In genomic region chr2:72118951-72119350, GRCh38 we compare ENCODE assay signal across 20 cellular contexts. TPM values are rescaled to one million over a fixed set of nuclear protein-coding genes. Genes with fewer than 3 reads are reported as not detected.
DNase-seq lines count a peak whose midpoint lies in the region; TF ChIP-seq lines count a peak whose summit lies in the region.
"Had no signal": no experiment of that assay in that cellular context is flagged by ENCODE, and none has a peak within 500 bp of the region (broad histone marks: within the 10 kb centered on the region; RNA-seq: fewer than 3 reads in every experiment).

No MANE protein-coding gene starts in this region.

- no peaks in the 10 kb centered on the region for H3K9me3 ChIP-seq in trophoblast cell (ENCODE audit: insufficient read depth, low read depth, low read length)
- H3K9me3 ChIP-seq in vagina: no peaks in the 10 kb centered on the region
- H3K9me3 ChIP-seq: BE2C had no signal

- H4K8ac ChIP-seq in trophoblast cell (ENCODE audit: low read depth, low read length): no peak overlapping the region

- H3K27ac ChIP-seq in trophoblast cell (ENCODE audit: low read depth, low read length) (no peak overlapping the region), vagina (no peak overlapping the region), dorsolateral prefrontal cortex (no peak overlapping the region)

- H2AFZ ChIP-seq in trophoblast cell (ENCODE audit: insufficient read depth, low read length, poor library complexity): no peak overlapping the region

- H3K4me1 ChIP-seq in trophoblast cell (ENCODE audit: control insufficient read depth in 1 of 2, insufficient read depth in 2 of 2, low read length in 2 of 2): peaks cover 20 to 22% of the 10 kb centered on the region in 2 experiments
- peaks cover 16% of the 10 kb centered on the region for H3K4me1 ChIP-seq in vagina
- H3K4me1 ChIP-seq: BE2C had no signal

- no peak overlapping the region for H3K14ac ChIP-seq in trophoblast cell (ENCODE audit: low read length)

- no peak overlapping the region for H3K23ac ChIP-seq in trophoblast cell (ENCODE audit: low read length)

- H3K79me1 ChIP-seq in trophoblast cell (ENCODE audit: low read length): peaks cover 11% of the 10 kb centered on the region

- no peak overlapping the region for H2BK12ac ChIP-seq in trophoblast cell (ENCODE audit: low read length)

- H2BK120ac ChIP-seq in trophoblast cell (ENCODE audit: insufficient read depth, low read length, poor library complexity): no peak overlapping the region

- H3K4me2 ChIP-seq in trophoblast cell (ENCODE audit: low read length): no peak overlapping the region

- H3K27me3 ChIP-seq in trophoblast cell (ENCODE audit: insufficient read depth, low read length) (no peaks in the 10 kb centered on the region), vagina (no peaks in the 10 kb centered on the region), dorsolateral prefrontal cortex (peaks cover 0 to 14% (median 0%) of the 10 kb centered on the region in 45 donors)
- H3K27me3 ChIP-seq: BE2C had no signal

- no peak overlapping the region for H4K91ac ChIP-seq in trophoblast cell (ENCODE audit: low read depth, low read length)

- peak; percentile 2 for DNase-seq in activated CD8-positive, alpha-beta memory T cell treated with anti-CD3 and anti-CD28 coated beads, Interleukin-2, amount 50 U/mL, for 48 hours
- no peak for DNase-seq in activated CD8-positive, alpha-beta memory T cell treated with anti-CD3 and anti-CD28 coated beads, Interleukin-2, amount 50 U/mL, for 4 hours
- peak; percentile 25 for DNase-seq in epithelial cell of esophagus (ENCODE audit: low read depth)
- peak; percentile 30 to 77 for DNase-seq in trophoblast cell
- peak; percentile 40 to 58 for DNase-seq in vagina (ENCODE audit: extremely low spot score in 2 of 2)
- no peak for DNase-seq in dorsolateral prefrontal cortex
- no peak for DNase-seq in KG1 (lab: John Stamatoyannopoulos, UW)
- DNase-seq: ACHN; BE2C; C1 segment of cervical spinal cord; CD4-positive, CD25-positive, alpha-beta regulatory T cell; COR-L47; DMS 273 treated with DMSO at 0.1 percent for 48 hours; DMS53; DND-41; EL; H9 had no signal

- no peak overlapping the region for H2AK5ac ChIP-seq in trophoblast cell (ENCODE audit: low read length)

- H3K9ac ChIP-seq in trophoblast cell (ENCODE audit: low read length): no peak overlapping the region

- H3K79me2 ChIP-seq in trophoblast cell (ENCODE audit: control insufficient read depth, insufficient read depth, low read length, poor library complexity): no peaks in the 10 kb centered on the region

- H3K4me3 ChIP-seq in epithelial cell of esophagus (ENCODE audit: low read length): no peak overlapping the region
- no peak overlapping the region for H3K4me3 ChIP-seq in trophoblast cell (ENCODE audit: low read depth, low read length)
- H3K4me3 ChIP-seq in vagina: no peak overlapping the region
- H3K4me3 ChIP-seq in dorsolateral prefrontal cortex: no peak overlapping the region
- H3K4me3 ChIP-seq: GM12878 had no signal

- H2BK5ac ChIP-seq in trophoblast cell (ENCODE audit: low read depth, low read length, poor library complexity): no peak overlapping the region

- no peak overlapping the region for H3K18ac ChIP-seq in trophoblast cell (ENCODE audit: low read length)

- H3K4ac ChIP-seq in trophoblast cell (ENCODE audit: low read depth, low read length): no peak overlapping the region

- no CpG with 5 or more reads among the region's 6 CpGs for WGBS in trophoblast cell (ENCODE audit: extremely low coverage, insufficient coverage, insufficient read length)

- TF ChIP-seq CTCF in epithelial cell of esophagus (IDR thresholded peaks at IDR 0.05; ENCODE audit: insufficient read depth, low read depth, low read length, missing control alignments): no peak
- TF ChIP-seq CTCF in vagina (IDR thresholded peaks at IDR 0.05): no peak
- TF ChIP-seq CTCF in dorsolateral prefrontal cortex (IDR thresholded peaks at IDR 0.05 in 54 of 56, conservative IDR thresholded peaks at IDR 0.05 in 2 of 56; ENCODE audit: low read depth in 1 of 56, partially characterized antibody in 56 of 56): no peak

- no peak overlapping the region for H4K12ac ChIP-seq in trophoblast cell (ENCODE audit: low read depth, low read length)

- H3K36me3 ChIP-seq in trophoblast cell (ENCODE audit: control insufficient read depth in 1 of 2, insufficient read depth in 2 of 2, low read length in 2 of 2) (no peaks in the 10 kb centered on the region), vagina (no peaks in the 10 kb centered on the region)
- H3K36me3 ChIP-seq: BE2C had no signal

- TF ChIP-seq POLR2A in vagina (IDR thresholded peaks at IDR 0.05): no peak

- intact Hi-C loops in vagina (cut with DNase I) (no loop called here), dorsolateral prefrontal cortex (cut with DNase I) (no loop called here)

RNA-seq across cellular contexts. Expression of gene CYP26B1, which starts 28.7 kb away (rescaled TPM):
- polyA plus RNA-seq in trophoblast cell (2013): 5.7 and 5.9 TPM in 2 replicates
- 6.9 TPM for total RNA-seq in vagina
- total RNA-seq in dorsolateral prefrontal cortex: 10 to 100 TPM in 113 of 120 experiments, 1 to 10 TPM in 7; 5.5 to 55.3 (median 18.2) TPM
- total RNA-seq: CD4-positive, CD25-positive, alpha-beta regulatory T cell; CD8-positive, alpha-beta memory T cell; G401; GM12878 had no signal
- polyA plus RNA-seq: CD4-positive, CD25-positive, alpha-beta regulatory T cell; CD8-positive, alpha-beta memory T cell; GM12878 had no signal

Comparison
In these comparisons a context has a peak if more than half of its experiments do, and no peak if none do; other contexts are left out.
1. DNase-seq: peak in activated CD8-positive, alpha-beta memory T cell treated with anti-CD3 and anti-CD28 coated beads, Interleukin-2, amount 50 U/mL, for 48 hours (single experiment), epithelial cell of esophagus (single experiment), trophoblast cell (2 of 2) and vagina (2 of 2); none in activated CD8-positive, alpha-beta memory T cell treated with anti-CD3 and anti-CD28 coated beads, Interleukin-2, amount 50 U/mL, for 4 hours (single experiment), dorsolateral prefrontal cortex (0 of 10) and KG1 (single experiment).